ENCODE assay signal across 17 cellular contexts in genomic region chr3:167887096-167887495, GRCh38.
A peak's percentile ranks its signal among the peaks of the same experiment; 100 is the strongest.
DNase-seq lines count a peak whose midpoint lies in the region; ATAC-seq, FAIRE-seq and TF ChIP-seq lines count a peak whose summit lies in the region.
"Had no signal": no experiment of that assay in that cellular context is flagged by ENCODE, and none has a peak within 500 bp of the region (broad histone marks: within the 10 kb centered on the region; RNA-seq: fewer than 3 reads in every experiment).

No MANE protein-coding gene starts in this region.

- no peak for TF ChIP-seq POLR2A in uterus (IDR thresholded peaks at IDR 0.05)

- H3K79me2 ChIP-seq in GM23338 (replicated peaks; ENCODE audit: insufficient read depth) (no peaks in the 10 kb centered on the region), PC-9 (ENCODE audit: low read depth) (no peaks in the 10 kb centered on the region)

- H3K36me3 Mint-ChIP-seq in GM23338 (ENCODE audit: low read depth): no peaks in the 10 kb centered on the region
- H3K36me3 Mint-ChIP-seq: CD4-positive, CD25-positive, alpha-beta regulatory T cell had no signal

- H3K4me2 ChIP-seq in GM23338 (no peak overlapping the region), PC-9 (peak overlapping the region; percentile 54; the same call in 1 of the 2 replicates)

- H3K27me3 Mint-ChIP-seq in GM23338 (ENCODE audit: insufficient read depth, low read depth, poor library complexity): peaks cover 2% of the 10 kb centered on the region
- H3K27me3 Mint-ChIP-seq: CD4-positive, CD25-positive, alpha-beta regulatory T cell had no signal

- H3K27ac ChIP-seq in GM23338 (ENCODE audit: low read depth) (no peak overlapping the region), PC-9 (peak overlapping the region; percentile 24), pancreas (no peak overlapping the region), uterus (no peak overlapping the region)
- H3K27ac ChIP-seq: thyroid gland had no signal

- CTCF ChIA-PET in PC-9 (lab: Charles Lee): no interaction called here

- WGBS in pancreas, 2 donors: 48 to 55% methylated on average over 1 of the region's 1 CpG

- no peaks in the 10 kb centered on the region for H4K20me1 ChIP-seq in GM23338 (replicated peaks; ENCODE audit: insufficient read depth)
- no peaks in the 10 kb centered on the region for H4K20me1 ChIP-seq in PC-9 (ENCODE audit: insufficient read depth)

- no peak for TF ChIP-seq CTCF in GM23338 (conservative IDR thresholded peaks at IDR 0.05; ENCODE audit: low read depth in 2 of 2)
- TF ChIP-seq CTCF in PC-9 (conservative IDR thresholded peaks at IDR 0.05): no peak
- TF ChIP-seq CTCF in epithelial cell of esophagus (IDR thresholded peaks at IDR 0.05; ENCODE audit: insufficient read depth, low read depth, low read length, missing control alignments): no peak
- TF ChIP-seq CTCF in pancreas (IDR thresholded peaks at IDR 0.05): no peak
- no peak for TF ChIP-seq CTCF in uterus (IDR thresholded peaks at IDR 0.05)

- no peak overlapping the region for H3K4me3 ChIP-seq in GM23338
- H3K4me3 ChIP-seq in PC-9: no peak overlapping the region
- no peak overlapping the region for H3K4me3 ChIP-seq in epithelial cell of esophagus (ENCODE audit: low read length)
- no peak overlapping the region for H3K4me3 ChIP-seq in pancreas
- no peak overlapping the region for H3K4me3 ChIP-seq in uterus
- H3K4me3 ChIP-seq: thyroid gland had no signal

- H3K4me1 ChIP-seq in GM23338 (ENCODE audit: insufficient read depth) (no peaks in the 10 kb centered on the region), PC-9 (replicated peaks; ENCODE audit: insufficient read depth) (peaks cover 12% of the 10 kb centered on the region; the same call in 1 of the 2 replicates), pancreas (peaks cover 7 to 14% (median 14%) of the 10 kb centered on the region in 3 donors), uterus (no peaks in the 10 kb centered on the region)
- H3K4me1 ChIP-seq: thyroid gland had no signal

- no peak overlapping the region for H3K27ac Mint-ChIP-seq in GM23338
- H3K27ac Mint-ChIP-seq: activated T-cell treated with anti-CD3 and anti-CD28 coated beads, Interleukin-2, amount 50 U/mL, for 24 hours; CD4-positive, CD25-positive, alpha-beta regulatory T cell had no signal

- intact Hi-C loops in PC-9 (cut with micrococcal nuclease; ENCODE audit: unreplicated experiment) (no loop called here), pancreas (cut with DNase I) (no loop called here), uterus (cut with DNase I; ENCODE audit: low total_unique reads) (no loop called here)

- POLR2A ChIA-PET in PC-9 (lab: Charles Lee; ENCODE audit: unreplicated experiment): no interaction called here

- BruUV-seq in PC-9 (replicated peaks; lab: Mats Ljungman, UMichigan): no TSS peak

- no peak overlapping the region for H3K4me3 Mint-ChIP-seq in GM23338
- H3K4me3 Mint-ChIP-seq: activated T-cell treated with anti-CD3 and anti-CD28 coated beads, Interleukin-2, amount 50 U/mL, for 24 hours; CD4-positive, CD25-positive, alpha-beta regulatory T cell had no signal

- H3K4me1 Mint-ChIP-seq in GM23338: peaks cover 6% of the 10 kb centered on the region
- H3K4me1 Mint-ChIP-seq: CD4-positive, CD25-positive, alpha-beta regulatory T cell had no signal

- H3K36me3 ChIP-seq in GM23338 (ENCODE audit: insufficient read depth): no peaks in the 10 kb centered on the region
- H3K36me3 ChIP-seq in PC-9 (ENCODE audit: low read depth): no peaks in the 10 kb centered on the region
- H3K36me3 ChIP-seq in pancreas: no peaks in the 10 kb centered on the region
- no peaks in the 10 kb centered on the region for H3K36me3 ChIP-seq in uterus
- H3K36me3 ChIP-seq: thyroid gland had no signal

- DNase-seq in GM23338 (ENCODE audit: low spot score): no peak
- DNase-seq in PC-9: no peak
- DNase-seq in epithelial cell of esophagus (ENCODE audit: low read depth): peak; percentile 50
- DNase-seq in pancreas: no peak
- no peak for DNase-seq in uterus
- DNase-seq in SHP77 (lab: John Stamatoyannopoulos, UW): no peak
- DNase-seq: activated CD4-positive, alpha-beta T cell treated with anti-CD3 and anti-CD28 coated beads, Interleukin-2, amount 50 U/mL, for 4 hours; activated T-cell treated with anti-CD3 and anti-CD28 coated beads, Interleukin-2, amount 50 U/mL, for 24 hours; CD4-positive, CD25-positive, alpha-beta regulatory T cell; GDM1; islet precursor cell; KBM-7; midbrain; thyroid gland had no signal

- FAIRE-seq in pancreas (lab: Jason Lieb, UNC): no peak
- FAIRE-seq: endometrium had no signal

- peak overlapping the region; percentile 34; the same call in 1 of the 2 replicates for H2AFZ ChIP-seq in GM23338
- peak overlapping the region; percentile 73 for H2AFZ ChIP-seq in PC-9

- H3K27me3 ChIP-seq in GM23338 (ENCODE audit: insufficient read depth) (no peaks in the 10 kb centered on the region), PC-9 (ENCODE audit: insufficient read depth, low read depth) (no peaks in the 10 kb centered on the region), pancreas (no peaks in the 10 kb centered on the region), uterus (no peaks in the 10 kb centered on the region)
- H3K27me3 ChIP-seq: thyroid gland had no signal

- ATAC-seq in GM23338: no peak
- ATAC-seq in pancreas: peak in 3 of 4 donors; percentile 21 to 66 (median 55)
- no peak for ATAC-seq in HG03280 (IDR thresholded peaks at IDR 0.05; ENCODE audit: unreplicated experiment)
- ATAC-seq: SK-N-SH treated with all-trans-retinoic acid at 6 μM for 48 hours had no signal

- no peaks in the 10 kb centered on the region for H3F3A ChIP-seq in GM23338 (replicated peaks; ENCODE audit: low read depth)
- no peaks in the 10 kb centered on the region for H3F3A ChIP-seq in PC-9 (ENCODE audit: insufficient read depth, low read depth)

- H3K9me3 ChIP-seq in PC-9 (ENCODE audit: insufficient read depth, low read depth) (no peaks in the 10 kb centered on the region), pancreas (no peaks in the 10 kb centered on the region), uterus (no peaks in the 10 kb centered on the region)
- H3K9me3 ChIP-seq: thyroid gland had no signal

- no peaks in the 10 kb centered on the region for H3K9me2 ChIP-seq in GM23338 (ENCODE audit: insufficient read depth)
- H3K9me2 ChIP-seq in PC-9 (ENCODE audit: insufficient read depth): no peaks in the 10 kb centered on the region

- no peaks in the 10 kb centered on the region for H3K9me3 Mint-ChIP-seq in GM23338
- H3K9me3 Mint-ChIP-seq: activated T-cell treated with anti-CD3 and anti-CD28 coated beads, Interleukin-2, amount 50 U/mL, for 24 hours had no signal

TF ChIP-seq in GM23338, 12 proteins besides CTCF, POLR2A, EP300 and RAD21:
- TF ChIP-seq EZH2phosphoT487 (IDR thresholded peaks at IDR 0.05; ENCODE audit: unreplicated experiment): no peak
- TF ChIP-seq JUNB (IDR thresholded peaks at IDR 0.05; ENCODE audit: unreplicated experiment): no peak
- TF ChIP-seq ZNF331 (CRISPR knock-in tag; IDR thresholded peaks at IDR 0.05; ENCODE audit: low read depth): no peak

Comparison
In these comparisons a context has a peak if more than half of its experiments do, and no peak if none do; other contexts are left out.
1. ATAC-seq: peak in pancreas (3 of 4); none in GM23338 (single experiment) and HG03280 (single experiment).